Comparison of ENCODE assay signal across 8 cellular contexts in the genomic region with DNA sequence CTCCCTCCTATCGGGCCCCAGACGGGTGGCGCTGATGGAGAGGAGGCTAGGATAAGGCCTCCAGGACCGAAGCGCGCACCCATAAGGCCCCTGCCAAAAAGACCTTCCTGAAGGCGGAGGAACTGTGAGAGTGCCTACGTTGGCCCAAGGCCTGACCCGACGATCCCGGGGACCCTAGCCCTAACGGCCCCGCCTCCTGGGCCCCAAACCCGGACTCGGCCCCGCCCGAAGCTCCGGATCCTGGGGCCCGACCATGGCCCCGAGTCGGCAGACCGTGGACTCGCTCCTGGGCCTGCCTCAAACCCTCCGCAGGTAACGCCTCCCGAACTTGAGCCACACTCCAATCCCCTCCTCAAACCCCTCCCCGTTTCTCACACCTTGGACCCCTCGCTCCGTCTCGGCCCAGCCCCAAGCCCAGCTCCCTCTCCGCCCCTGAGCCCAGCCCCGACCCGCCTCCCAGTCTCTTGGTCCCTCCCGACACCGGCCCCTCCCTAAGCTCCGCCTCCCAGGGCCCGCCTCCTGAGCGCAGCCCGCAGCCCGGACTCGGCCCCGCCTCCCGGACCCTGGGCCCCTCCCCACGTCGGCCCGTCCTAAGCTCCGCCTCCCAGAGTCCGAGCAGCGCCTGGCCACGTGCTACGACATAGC. TPM values are rescaled to one million over a fixed set of nuclear protein-coding genes. Genes with fewer than 3 reads are reported as not detected.
A peak's percentile ranks its signal among the peaks of the same experiment; 100 is the strongest.
DNase-seq lines count a peak whose midpoint lies in the region; ATAC-seq and TF ChIP-seq lines count a peak whose summit lies in the region.
"Not testable (repeated sequence)": the region's sequence is repeated elsewhere in the genome, so short reads cannot be mapped to it uniquely, and the experiment has no call there.

No MANE protein-coding gene starts in this region.

- peak overlapping the region; percentile 94 for H3K4me3 Mint-ChIP-seq in WTC11
- H3K4me3 Mint-ChIP-seq in dendritic cell treated with granulocyte-macrophage colony-stimulating factor and Interleukin-4, amounts not matched to agents 40 ng/mL and 50 ng/mL, for 4 days, result peak overlapping the region; percentile 99

- POLR2A ChIA-PET in WTC11 (lab: Charles Lee), result not testable (repeated sequence)

- CTCF ChIA-PET in WTC11 (lab: Charles Lee), result interaction anchor here (0.6 to 1.2 kb wide), 7 partner anchors 14 to 397 kb away, joined by 3 to 8 read pairs (median 3); no protein-coding TSS in a partner anchor

- TF ChIP-seq CTCF in GM13976 (IDR thresholded peaks at IDR 0.05; ENCODE audit: borderline replicate concordance, control extremely low read depth, extremely low read depth, insufficient read depth, missing control alignments); WTC11 (IDR thresholded peaks at IDR 0.05): not testable (repeated sequence)

- H3K27me3 Mint-ChIP-seq in WTC11 (ENCODE audit: low read depth), result not testable (repeated sequence)
- peaks cover 15% of the 10 kb centered on the region for H3K27me3 Mint-ChIP-seq in dendritic cell treated with granulocyte-macrophage colony-stimulating factor and Interleukin-4, amounts not matched to agents 40 ng/mL and 50 ng/mL, for 4 days

- in situ Hi-C loops in GM13976 (cut with MboI; ENCODE audit: low sequenced_read_pairs, unreplicated experiment), result not testable (repeated sequence)

- peaks cover 29% of the 10 kb centered on the region for H3K4me1 Mint-ChIP-seq in WTC11
- peaks cover 14% of the 10 kb centered on the region for H3K4me1 Mint-ChIP-seq in dendritic cell treated with granulocyte-macrophage colony-stimulating factor and Interleukin-4, amounts not matched to agents 40 ng/mL and 50 ng/mL, for 4 days (ENCODE audit: low read depth)

- peak; percentile 33 for ATAC-seq in HG02885 (IDR thresholded peaks at IDR 0.05; ENCODE audit: poor library complexity, unreplicated experiment)
- peak; percentile 46 for ATAC-seq in WTC11

- peak; percentile 53 for DNase-seq in 8988T
- DNase-seq in GM13976 (ENCODE audit: low spot score), result peak; percentile 84
- peak; percentile 93 to 94 for DNase-seq in NCI-H187 (lab: John Stamatoyannopoulos, UW)
- peak; percentile 99 for DNase-seq in WTC11 (ENCODE audit: low spot score)
- DNase-seq in iPS-NIHi11 (ENCODE audit: low spot score), result peak; percentile 72
- peak; percentile 84 for DNase-seq in posterior vena cava (ENCODE audit: low spot score)

- intact Hi-C loops in dendritic cell treated with granulocyte-macrophage colony-stimulating factor and Interleukin-4, amounts not matched to agents 40 ng/mL and 50 ng/mL, for 4 days (cut with micrococcal nuclease); posterior vena cava (cut with DNase I): not testable (repeated sequence)

- H3K36me3 Mint-ChIP-seq in WTC11, result not testable (repeated sequence)
- H3K36me3 Mint-ChIP-seq in dendritic cell treated with granulocyte-macrophage colony-stimulating factor and Interleukin-4, amounts not matched to agents 40 ng/mL and 50 ng/mL, for 4 days (ENCODE audit: low read depth), result peaks cover 16% of the 10 kb centered on the region

- H3K9me3 Mint-ChIP-seq in WTC11; dendritic cell treated with granulocyte-macrophage colony-stimulating factor and Interleukin-4, amounts not matched to agents 40 ng/mL and 50 ng/mL, for 4 days: not testable (repeated sequence)

- H3K27ac Mint-ChIP-seq in WTC11, result peak overlapping the region; percentile 93
- H3K27ac Mint-ChIP-seq in dendritic cell treated with granulocyte-macrophage colony-stimulating factor and Interleukin-4, amounts not matched to agents 40 ng/mL and 50 ng/mL, for 4 days, result peak overlapping the region; percentile 100

TF ChIP-seq in WTC11, 78 proteins besides CTCF, POLR2A, EP300 and RAD21:
- TF ChIP-seq, protein P1, sequence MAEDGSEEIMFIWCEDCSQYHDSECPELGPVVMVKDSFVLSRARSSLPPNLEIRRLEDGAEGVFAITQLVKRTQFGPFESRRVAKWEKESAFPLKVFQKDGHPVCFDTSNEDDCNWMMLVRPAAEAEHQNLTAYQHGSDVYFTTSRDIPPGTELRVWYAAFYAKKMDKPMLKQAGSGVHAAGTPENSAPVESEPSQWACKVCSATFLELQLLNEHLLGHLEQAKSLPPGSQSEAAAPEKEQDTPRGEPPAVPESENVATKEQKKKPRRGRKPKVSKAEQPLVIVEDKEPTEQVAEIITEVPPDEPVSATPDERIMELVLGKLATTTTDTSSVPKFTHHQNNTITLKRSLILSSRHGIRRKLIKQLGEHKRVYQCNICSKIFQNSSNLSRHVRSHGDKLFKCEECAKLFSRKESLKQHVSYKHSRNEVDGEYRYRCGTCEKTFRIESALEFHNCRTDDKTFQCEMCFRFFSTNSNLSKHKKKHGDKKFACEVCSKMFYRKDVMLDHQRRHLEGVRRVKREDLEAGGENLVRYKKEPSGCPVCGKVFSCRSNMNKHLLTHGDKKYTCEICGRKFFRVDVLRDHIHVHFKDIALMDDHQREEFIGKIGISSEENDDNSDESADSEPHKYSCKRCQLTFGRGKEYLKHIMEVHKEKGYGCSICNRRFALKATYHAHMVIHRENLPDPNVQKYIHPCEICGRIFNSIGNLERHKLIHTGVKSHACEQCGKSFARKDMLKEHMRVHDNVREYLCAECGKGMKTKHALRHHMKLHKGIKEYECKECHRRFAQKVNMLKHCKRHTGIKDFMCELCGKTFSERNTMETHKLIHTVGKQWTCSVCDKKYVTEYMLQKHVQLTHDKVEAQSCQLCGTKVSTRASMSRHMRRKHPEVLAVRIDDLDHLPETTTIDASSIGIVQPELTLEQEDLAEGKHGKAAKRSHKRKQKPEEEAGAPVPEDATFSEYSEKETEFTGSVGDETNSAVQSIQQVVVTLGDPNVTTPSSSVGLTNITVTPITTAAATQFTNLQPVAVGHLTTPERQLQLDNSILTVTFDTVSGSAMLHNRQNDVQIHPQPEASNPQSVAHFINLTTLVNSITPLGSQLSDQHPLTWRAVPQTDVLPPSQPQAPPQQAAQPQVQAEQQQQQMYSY (CRISPR knock-in tag; IDR thresholded peaks at IDR 0.05), result peak; percentile 34; the same call in 1 of the 2 replicates
- TF ChIP-seq, protein P2, sequence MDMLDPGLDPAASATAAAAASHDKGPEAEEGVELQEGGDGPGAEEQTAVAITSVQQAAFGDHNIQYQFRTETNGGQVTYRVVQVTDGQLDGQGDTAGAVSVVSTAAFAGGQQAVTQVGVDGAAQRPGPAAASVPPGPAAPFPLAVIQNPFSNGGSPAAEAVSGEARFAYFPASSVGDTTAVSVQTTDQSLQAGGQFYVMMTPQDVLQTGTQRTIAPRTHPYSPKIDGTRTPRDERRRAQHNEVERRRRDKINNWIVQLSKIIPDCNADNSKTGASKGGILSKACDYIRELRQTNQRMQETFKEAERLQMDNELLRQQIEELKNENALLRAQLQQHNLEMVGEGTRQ (CRISPR knock-in tag; IDR thresholded peaks at IDR 0.05), result peak; percentile 84
- TF ChIP-seq FOXP1 (CRISPR knock-in tag; IDR thresholded peaks at IDR 0.05; ENCODE audit: borderline replicate concordance), result peak; percentile 18; the same call in 1 of the 2 replicates
TF ChIP-seq in WTC11: peak in this region for 3; not testable (repeated sequence) for 75.

RNA-seq across cellular contexts. Expression of a gene that starts 46.5 kb away (rescaled TPM):
- total RNA-seq in WTC11 (2021) (not detected in 3 replicates), posterior vena cava (not detected)

Comparison
In these comparisons a context has a peak if more than half of its experiments do, and no peak if none do; other contexts are left out.
1. Peak in every context shown above with its lines: DNase-seq and ATAC-seq.